10 cellular contexts compared by ENCODE assay signal in the genomic region with DNA sequence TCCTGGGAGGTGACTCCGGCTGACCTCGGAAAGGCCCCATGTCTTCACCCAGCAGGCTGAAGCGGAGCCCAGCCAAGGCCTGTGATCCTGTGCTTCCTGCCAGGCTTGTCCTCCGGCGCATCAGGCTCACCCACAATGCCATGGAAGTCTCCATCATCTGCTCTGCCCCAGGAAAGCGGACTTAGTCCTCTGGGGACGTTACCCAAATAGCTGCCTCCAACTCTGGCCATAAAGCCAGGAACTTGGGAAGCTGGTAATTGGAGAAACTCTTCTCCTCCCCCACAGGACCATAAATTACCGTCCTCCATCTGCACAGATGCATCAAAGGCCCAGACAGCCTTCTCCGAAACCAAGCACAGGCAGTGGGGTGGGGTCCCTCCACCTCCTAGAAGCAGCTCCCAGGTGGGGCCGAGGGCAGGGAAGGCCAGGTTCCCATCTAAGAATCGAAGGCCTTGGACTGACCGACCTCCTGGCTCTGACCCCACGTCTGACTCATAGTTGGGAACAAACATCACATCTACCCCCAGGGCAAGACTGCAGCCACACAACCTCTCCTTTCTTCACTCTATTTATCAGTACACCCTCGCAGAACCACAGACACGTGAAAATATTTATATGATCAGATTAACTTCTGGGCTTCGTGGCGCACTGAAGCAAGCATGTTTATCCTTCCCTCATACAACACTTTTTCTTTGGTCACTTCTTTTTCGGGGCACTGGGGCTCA. TPM values are rescaled to one million over a fixed set of nuclear protein-coding genes. Genes with fewer than 3 reads are reported as not detected.
DNase-seq lines count a peak whose midpoint lies in the region; ATAC-seq, FAIRE-seq and TF ChIP-seq lines count a peak whose summit lies in the region.
"Had no signal": no experiment of that assay in that cellular context is flagged by ENCODE, and none has a peak within 500 bp of the region (broad histone marks: within the 10 kb centered on the region; RNA-seq: fewer than 3 reads in every experiment).

No MANE protein-coding gene starts in this region.

- no peaks in the 10 kb centered on the region for H3K9me3 Mint-ChIP-seq in osteocyte (ENCODE audit: unreplicated experiment)

- no peak overlapping the region for H3K4me3 Mint-ChIP-seq in osteocyte (ENCODE audit: unreplicated experiment)

- H3K4me1 Mint-ChIP-seq in osteocyte (ENCODE audit: unreplicated experiment), result peaks cover 16% of the 10 kb centered on the region

- no peak overlapping the region for H2AFZ ChIP-seq in fibroblast of lung (ENCODE audit: low read length)

- peak overlapping the region; percentile 65 for H3K4me2 ChIP-seq in fibroblast of lung (ENCODE audit: extremely low read depth, insufficient read depth, low read length)

- no peaks in the 10 kb centered on the region for H3K9me3 ChIP-seq in fibroblast of lung (ENCODE audit: control insufficient read depth, insufficient read depth, low read depth, low read length)

- H4K20me1 ChIP-seq in fibroblast of lung (ENCODE audit: control insufficient read depth, extremely low read depth, insufficient read depth, low read length), result no peaks in the 10 kb centered on the region

- peak overlapping the region; percentile 60 for H3K27ac Mint-ChIP-seq in osteocyte (ENCODE audit: unreplicated experiment)

- H3K4me1 ChIP-seq in fibroblast of lung (ENCODE audit: control insufficient read depth, extremely low read depth, insufficient read depth, low read length), result peaks cover 29% of the 10 kb centered on the region

- no peaks in the 10 kb centered on the region for H3K27me3 ChIP-seq in fibroblast of lung (ENCODE audit: control insufficient read depth, insufficient read depth, low read length)

- H3K36me3 ChIP-seq in fibroblast of lung (ENCODE audit: control insufficient read depth, insufficient read depth, low read length), result no peaks in the 10 kb centered on the region

- no peak for TF ChIP-seq CTCF in fibroblast of lung (conservative IDR thresholded peaks at IDR 0.05 in 1 of 2, IDR thresholded peaks at IDR 0.05 in 1 of 2; ENCODE audit: low read depth in 1 of 2, low read length in 2 of 2)
- no peak for TF ChIP-seq CTCF in osteocyte (IDR thresholded peaks at IDR 0.05)

- no peaks in the 10 kb centered on the region for H3K27me3 Mint-ChIP-seq in osteocyte (ENCODE audit: unreplicated experiment)

- no peak overlapping the region for H3K4me3 ChIP-seq in fibroblast of lung (replicated peaks in 1 of 4; ENCODE audit: control extremely low read depth in 1 of 4, insufficient read depth in 1 of 4, low read depth in 3 of 4, low read length in 4 of 4)

- DNase-seq in COLO668 (lab: John Stamatoyannopoulos, UW; ENCODE audit: unreplicated experiment), result peak; percentile 73
- DNase-seq in RCC 7860 (ENCODE audit: low spot score), result peak; percentile 38
- DNase-seq in fibroblast of lung (ENCODE audit: low read depth in 2 of 2), result peak; percentile 72 to 91
- DNase-seq in osteocyte (ENCODE audit: extremely low spot score, unreplicated experiment), result no peak
- no peak for DNase-seq in activated CD8-positive, alpha-beta memory T cell treated with anti-CD3 and anti-CD28 coated beads, Interleukin-2, amount 50 U/mL, for 48 hours
- no peak for DNase-seq in activated gamma-delta T cell (lab: John Stamatoyannopoulos, UW)
- DNase-seq: activated effector memory CD4-positive, alpha-beta T cell treated with anti-CD3 and anti-CD28 coated beads, Interleukin-2, amount 50 U/mL, for 16 hours had no signal

- no peak overlapping the region for H3K9ac ChIP-seq in fibroblast of lung (ENCODE audit: insufficient read depth, low read length)

- ATAC-seq in GM19023 (IDR thresholded peaks at IDR 0.05; ENCODE audit: unreplicated experiment) (no peak), HG02885 (IDR thresholded peaks at IDR 0.05; ENCODE audit: poor library complexity, unreplicated experiment) (no peak)

- H3K36me3 Mint-ChIP-seq in osteocyte (ENCODE audit: unreplicated experiment), result no peaks in the 10 kb centered on the region

- H3K27ac ChIP-seq in fibroblast of lung (ENCODE audit: insufficient read depth, low read length), result peak overlapping the region; percentile 65

- no peak for FAIRE-seq in RCC 7860 (lab: Jason Lieb, UNC)
- FAIRE-seq: keratinocyte had no signal

- no peaks in the 10 kb centered on the region for H3K79me2 ChIP-seq in fibroblast of lung (ENCODE audit: control insufficient read depth, insufficient read depth, low read length)

RNA-seq across cellular contexts. Expression of gene PITPNM2, which starts 56.4 kb away (rescaled TPM):
- total RNA-seq in fibroblast of lung, result 4.4 and 6.6 TPM in 2 replicates
- polyA plus RNA-seq in fibroblast of lung, result 2.2 and 4.9 TPM in 2 replicates
- 5.2 and 9.0 TPM in 2 replicates for polyA plus RNA-seq in fibroblast of lung (2012)
- polyA minus RNA-seq in fibroblast of lung (ENCODE audit: low replicate concordance), result 8.8 and 23.5 TPM in 2 replicates
- 10.1 and 11.0 TPM in 2 replicates for total RNA-seq in osteocyte

Comparison
In these comparisons a context has a peak if more than half of its experiments do, and no peak if none do; other contexts are left out.
1. DNase-seq: peak in COLO668 (single experiment), RCC 7860 (single experiment) and fibroblast of lung (2 of 2); none in osteocyte (single experiment), activated CD8-positive, alpha-beta memory T cell treated with anti-CD3 and anti-CD28 coated beads, Interleukin-2, amount 50 U/mL, for 48 hours (single experiment) and activated gamma-delta T cell (single experiment).